Comparison of ENCODE assay signal across 8 cellular contexts in the genomic region with DNA sequence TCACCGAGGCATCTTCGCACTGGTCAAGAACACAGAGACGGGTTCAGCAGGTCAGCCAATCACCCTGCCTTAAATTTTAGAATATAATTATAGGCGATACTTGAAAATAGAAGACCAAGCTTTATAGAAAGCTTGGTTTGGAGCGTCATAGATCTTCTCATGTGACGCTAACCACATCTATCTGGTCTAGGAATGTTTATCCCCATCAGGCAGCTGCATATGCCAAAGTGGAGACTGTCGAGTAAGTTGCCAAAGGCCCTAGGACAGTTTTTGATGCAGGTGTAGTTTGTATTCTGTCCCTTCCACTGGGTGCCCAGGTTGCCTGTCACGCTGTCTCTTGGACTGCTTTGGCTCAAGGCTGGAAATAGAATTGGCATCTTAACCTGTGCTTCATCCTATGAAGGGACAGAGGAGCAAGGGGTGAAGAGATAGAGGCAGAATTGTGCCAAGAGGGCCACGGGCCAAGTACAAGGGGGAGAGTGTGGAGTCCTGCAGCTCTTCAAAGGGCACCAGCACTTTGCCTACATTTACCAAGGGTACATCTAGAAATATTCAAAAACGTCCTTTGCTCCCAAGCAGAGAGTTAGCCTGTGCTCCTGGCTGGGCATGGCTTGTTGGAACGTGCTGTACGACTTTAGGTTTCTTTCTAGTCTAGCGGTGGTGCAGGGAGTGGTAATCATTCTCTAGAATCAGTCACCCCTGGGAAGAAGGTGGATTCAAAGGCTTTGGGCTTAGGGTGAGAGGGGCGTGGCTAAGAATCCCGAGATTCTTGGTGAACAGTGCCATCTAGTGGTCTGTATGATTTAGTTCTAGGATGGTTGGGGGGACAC.
A peak's percentile ranks its signal among the peaks of the same experiment; 100 is the strongest.
DNase-seq lines count a peak whose midpoint lies in the region; ATAC-seq and TF ChIP-seq lines count a peak whose summit lies in the region.

No MANE protein-coding gene starts in this region.

- peak; percentile 24 for TF ChIP-seq POLR2A in GM19099 (IDR thresholded peaks at IDR 0.05; ENCODE audit: extremely low read depth, insufficient read length, low read depth)

- H3K27ac Mint-ChIP-seq in memory B cell: no peak overlapping the region

- no peaks in the 10 kb centered on the region for H4K20me1 ChIP-seq in BLaER1 treated with 17β-estradiol and CSF1 and Interleukin-3, amounts not matched to agents 10 nM and 100 nM

- no peak overlapping the region for H3K9ac ChIP-seq in BLaER1 treated with 17β-estradiol and CSF1 and Interleukin-3, amounts not matched to agents 10 nM and 100 nM

- H3K27me3 Mint-ChIP-seq in memory B cell: no peaks in the 10 kb centered on the region

- H3K36me3 ChIP-seq in BLaER1 treated with 17β-estradiol and CSF1 and Interleukin-3, amounts not matched to agents 10 nM and 100 nM: no peaks in the 10 kb centered on the region

- ATAC-seq in HG03571 (IDR thresholded peaks at IDR 0.05; ENCODE audit: unreplicated experiment) (peak; percentile 45), memory B cell (ENCODE audit: low read depth) (peak; percentile 90)

- peaks cover 12% of the 10 kb centered on the region for H3K4me1 Mint-ChIP-seq in memory B cell

- H3K27ac ChIP-seq in BLaER1 treated with 17β-estradiol and CSF1 and Interleukin-3, amounts not matched to agents 10 nM and 100 nM: no peak overlapping the region

- no peaks in the 10 kb centered on the region for H3K9me3 Mint-ChIP-seq in memory B cell

- peaks cover 0 to 4% (median 0%) of the 10 kb centered on the region in 11 experiments; a peak in 3 of 22 replicates for H3K9me3 ChIP-seq in BLaER1 treated with 17β-estradiol and CSF1 and Interleukin-3, amounts not matched to agents 10 nM and 100 nM (replicated peaks in 1 of 11)

- H3K4me1 ChIP-seq in BLaER1 treated with 17β-estradiol and CSF1 and Interleukin-3, amounts not matched to agents 10 nM and 100 nM: peaks cover 30 to 44% (median 39%) of the 10 kb centered on the region in 10 experiments

- DNase-seq in NCI-H69 (lab: John Stamatoyannopoulos, UW) (peak; percentile 94), memory B cell (ENCODE audit: low spot score in 2 of 2) (peak; percentile 56 to 72)
- DNase-seq in activated CD4-positive, alpha-beta T cell treated with anti-CD3 and anti-CD28 coated beads, Interleukin-2, amount 50 U/mL, for 4 hours: peak; percentile 60 to 63
- peak; percentile 50 for DNase-seq in effector CD8-positive, alpha-beta T cell (lab: John Stamatoyannopoulos, UW)
- DNase-seq in stimulated activated CD8-positive, alpha-beta memory T cell treated with anti-CD3 and anti-CD28 coated beads, Interleukin-7, amount 100 ng/mL, for 1 hour (ENCODE audit: low read depth in 2 of 2): peak; percentile 29 to 39

- no peaks in the 10 kb centered on the region for H3K27me3 ChIP-seq in BLaER1 treated with 17β-estradiol and CSF1 and Interleukin-3, amounts not matched to agents 10 nM and 100 nM

- no peak overlapping the region for H3K4me3 Mint-ChIP-seq in memory B cell

- H3K36me3 Mint-ChIP-seq in memory B cell: no peaks in the 10 kb centered on the region

- H3K4me3 ChIP-seq in BLaER1 treated with 17β-estradiol and CSF1 and Interleukin-3, amounts not matched to agents 10 nM and 100 nM: no peak overlapping the region

- H3K4me2 ChIP-seq in BLaER1 treated with 17β-estradiol and CSF1 and Interleukin-3, amounts not matched to agents 10 nM and 100 nM: peak overlapping the region; percentile 60 to 77 (median 71); a peak in 19 of 22 replicates

Comparison
In these comparisons a context has a peak if more than half of its experiments do, and no peak if none do; other contexts are left out.
1. DNase-seq: peak in every context shown above with its lines; median percentile 94 in NCI-H69; 64 in memory B cell; 62 in activated CD4-positive, alpha-beta T cell treated with anti-CD3 and anti-CD28 coated beads, Interleukin-2, amount 50 U/mL, for 4 hours; 50 in effector CD8-positive, alpha-beta T cell; 34 in stimulated activated CD8-positive, alpha-beta memory T cell treated with anti-CD3 and anti-CD28 coated beads, Interleukin-7, amount 100 ng/mL, for 1 hour.